20 cellular contexts compared by ENCODE assay signal in the genomic region with DNA sequence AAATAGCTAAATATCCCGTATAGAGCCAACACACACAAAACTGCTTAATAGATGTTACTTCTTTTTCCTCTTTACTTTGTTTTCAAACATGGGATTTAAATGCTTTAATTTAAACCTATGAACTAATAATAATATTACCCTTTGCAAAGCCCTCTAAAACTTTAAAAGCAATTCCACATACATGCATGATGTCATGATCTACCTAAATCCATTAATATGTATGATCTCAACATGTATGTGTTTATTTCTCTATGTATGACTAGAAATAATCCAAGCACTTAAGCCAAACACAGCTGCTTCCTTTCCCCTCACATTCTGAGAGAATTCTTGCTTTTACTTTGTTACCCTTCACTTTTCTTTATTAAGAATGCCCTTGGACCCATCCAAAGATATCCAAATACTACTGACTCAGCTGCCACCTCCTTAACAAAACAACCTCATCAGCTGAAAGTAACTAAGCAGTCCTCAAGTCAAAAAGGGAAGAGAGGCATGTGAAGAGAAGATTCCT.
DNase-seq lines count a peak whose midpoint lies in the region; ATAC-seq and TF ChIP-seq lines count a peak whose summit lies in the region.
"Had no signal": no experiment of that assay in that cellular context is flagged by ENCODE, and none has a peak within 500 bp of the region (broad histone marks: within the 10 kb centered on the region; RNA-seq: fewer than 3 reads in every experiment).

No MANE protein-coding gene starts in this region.

- H3K9me2 ChIP-seq in MM.1S (replicated peaks; ENCODE audit: insufficient read depth, low read length): no peaks in the 10 kb centered on the region

- H3K79me2 ChIP-seq in MM.1S (ENCODE audit: low read length): no peaks in the 10 kb centered on the region

- peaks cover 29% of the 10 kb centered on the region for H3K4me1 Mint-ChIP-seq in osteocyte (ENCODE audit: unreplicated experiment)
- no peaks in the 10 kb centered on the region for H3K4me1 Mint-ChIP-seq in T-helper 2 cell treated with Interferon-gamma antibody and Interleukin-4, amounts not matched to agents 5 μg/mL and 100 μg/mL, for 36 hours (ENCODE audit: low read depth)
- H3K4me1 Mint-ChIP-seq: B cell had no signal

- no peak overlapping the region for H3K9ac ChIP-seq in MM.1S (ENCODE audit: low read length)
- H3K9ac ChIP-seq: GM23248 had no signal

- H3K27ac ChIP-seq in MM.1S (ENCODE audit: low read length): peak overlapping the region; percentile 47; the same call in 1 of the 2 replicates
- H3K27ac ChIP-seq: GM23248, HL-60 had no signal

- no peak for TF ChIP-seq CTCF in MM.1S (IDR thresholded peaks at IDR 0.05; ENCODE audit: low read length)
- TF ChIP-seq CTCF in osteocyte (IDR thresholded peaks at IDR 0.05): no peak
- no peak for TF ChIP-seq CTCF in BE2C (IDR thresholded peaks at IDR 0.05; ENCODE audit: low read depth, low read length)

- H3K27me3 Mint-ChIP-seq in osteocyte (ENCODE audit: unreplicated experiment): no peaks in the 10 kb centered on the region
- H3K27me3 Mint-ChIP-seq in T-helper 2 cell treated with Interferon-gamma antibody and Interleukin-4, amounts not matched to agents 5 μg/mL and 100 μg/mL, for 36 hours (ENCODE audit: low read depth): no peaks in the 10 kb centered on the region
- H3K27me3 Mint-ChIP-seq: B cell; CD4-positive, CD25-positive, alpha-beta regulatory T cell; CD8-positive, alpha-beta memory T cell; IgD-negative memory B cell had no signal

- H3K27ac Mint-ChIP-seq in osteocyte (ENCODE audit: unreplicated experiment): peak overlapping the region; percentile 24
- no peak overlapping the region for H3K27ac Mint-ChIP-seq in T-helper 2 cell treated with Interferon-gamma antibody and Interleukin-4, amounts not matched to agents 5 μg/mL and 100 μg/mL, for 36 hours
- H3K27ac Mint-ChIP-seq: B cell; CD4-positive, CD25-positive, alpha-beta regulatory T cell had no signal

- DNase-seq in MM.1S (no peak), dermis blood vessel endothelial cell (peak; percentile 54), osteocyte (ENCODE audit: extremely low spot score, unreplicated experiment) (no peak), BE2C (no peak)
- DNase-seq in T-helper 2 cell treated with Interferon-gamma antibody and Interleukin-4, amounts not matched to agents 5 μg/mL and 100 μg/mL, for 36 hours (ENCODE audit: low spot score): no peak
- DNase-seq: C1 segment of cervical spinal cord; CD4-positive, CD25-positive, alpha-beta regulatory T cell; CD8-positive, alpha-beta memory T cell; COR-L47; DMS 273 treated with DMSO at 0.1 percent for 48 hours; DMS53; DND-41; EL; GM23248 had no signal

- H3K9me3 ChIP-seq in MM.1S (replicated peaks; ENCODE audit: insufficient read depth, low read length) (no peaks in the 10 kb centered on the region), BE2C (no peaks in the 10 kb centered on the region)
- H3K9me3 ChIP-seq: HAP-1 had no signal

- ATAC-seq in GM19397 (IDR thresholded peaks at IDR 0.05; ENCODE audit: unreplicated experiment): no peak
- ATAC-seq: GM12878 had no signal

- no peak overlapping the region for H3K4me3 Mint-ChIP-seq in osteocyte (ENCODE audit: unreplicated experiment)
- H3K4me3 Mint-ChIP-seq in T-helper 2 cell treated with Interferon-gamma antibody and Interleukin-4, amounts not matched to agents 5 μg/mL and 100 μg/mL, for 36 hours: no peak overlapping the region
- H3K4me3 Mint-ChIP-seq: B cell; CD4-positive, CD25-positive, alpha-beta regulatory T cell; CD8-positive, alpha-beta memory T cell; IgD-negative memory B cell had no signal

- H3K36me3 Mint-ChIP-seq in osteocyte (ENCODE audit: unreplicated experiment): no peaks in the 10 kb centered on the region
- no peaks in the 10 kb centered on the region for H3K36me3 Mint-ChIP-seq in T-helper 2 cell treated with Interferon-gamma antibody and Interleukin-4, amounts not matched to agents 5 μg/mL and 100 μg/mL, for 36 hours (ENCODE audit: low read depth)

- H3K36me3 ChIP-seq in MM.1S (replicated peaks; ENCODE audit: insufficient read depth, low read length) (no peaks in the 10 kb centered on the region), BE2C (no peaks in the 10 kb centered on the region)
- H3K36me3 ChIP-seq: HAP-1 had no signal

- peaks cover 14% of the 10 kb centered on the region for H3K4me1 ChIP-seq in MM.1S (ENCODE audit: low read length)
- peaks cover 39% of the 10 kb centered on the region for H3K4me1 ChIP-seq in BE2C
- H3K4me1 ChIP-seq: HAP-1 had no signal

- peaks cover 7% of the 10 kb centered on the region for H3F3A ChIP-seq in MM.1S (ENCODE audit: insufficient read depth, low read length)

- H3K4me2 ChIP-seq in MM.1S (ENCODE audit: low read depth, low read length): peak overlapping the region; percentile 20; the same call in 1 of the 2 replicates

- H4K20me1 ChIP-seq in MM.1S (ENCODE audit: insufficient read depth, low read length): no peaks in the 10 kb centered on the region

- H2AFZ ChIP-seq in MM.1S (ENCODE audit: low read length): no peak overlapping the region
- H2AFZ ChIP-seq: GM23248 had no signal

- H3K4me3 ChIP-seq in MM.1S (ENCODE audit: low read length): no peak overlapping the region
- no peak overlapping the region for H3K4me3 ChIP-seq in BE2C (ENCODE audit: low read depth, low read length)
- H3K4me3 ChIP-seq: GM12878, GM23248, HAP-1 had no signal

- no peaks in the 10 kb centered on the region for H3K9me3 Mint-ChIP-seq in osteocyte (ENCODE audit: unreplicated experiment)
- no peaks in the 10 kb centered on the region for H3K9me3 Mint-ChIP-seq in T-helper 2 cell treated with Interferon-gamma antibody and Interleukin-4, amounts not matched to agents 5 μg/mL and 100 μg/mL, for 36 hours
- H3K9me3 Mint-ChIP-seq: CD4-positive, CD25-positive, alpha-beta regulatory T cell; CD8-positive, alpha-beta memory T cell; IgD-negative memory B cell had no signal

- H3K27me3 ChIP-seq in MM.1S (replicated peaks; ENCODE audit: insufficient read depth, low read length) (no peaks in the 10 kb centered on the region), BE2C (no peaks in the 10 kb centered on the region)
